In genomic region chr9:89999176-89999533, GRCh38 we compare ENCODE assay signal across 8 cellular contexts.
A peak's percentile ranks its signal among the peaks of the same experiment; 100 is the strongest.
DNase-seq lines count a peak whose midpoint lies in the region; ATAC-seq and TF ChIP-seq lines count a peak whose summit lies in the region.

No MANE protein-coding gene starts in this region.

- H3K36me3 Mint-ChIP-seq in T-cell: no peaks in the 10 kb centered on the region
- no peaks in the 10 kb centered on the region for H3K36me3 Mint-ChIP-seq in stimulated activated memory B cell treated with anti-CD40 and anti-IgM and Interleukin-4, amounts not matched to agents 10 μg/mL and 1 μg/mL and 100 μg/mL, for 72 hours

- POLR2A ChIA-PET in T-cell (lab: Charles Lee): no interaction called here

- no peaks in the 10 kb centered on the region for H3K9me3 Mint-ChIP-seq in T-cell
- H3K9me3 Mint-ChIP-seq in stimulated activated memory B cell treated with anti-CD40 and anti-IgM and Interleukin-4, amounts not matched to agents 10 μg/mL and 1 μg/mL and 100 μg/mL, for 72 hours: no peaks in the 10 kb centered on the region

- peaks cover 0 to 73% of the 10 kb centered on the region in 2 donors for H3K4me1 ChIP-seq in right atrium auricular region

- TF ChIP-seq CTCF in right atrium auricular region (IDR thresholded peaks at IDR 0.05): no peak
- no peak for TF ChIP-seq CTCF in GM13976 (IDR thresholded peaks at IDR 0.05; ENCODE audit: borderline replicate concordance, control extremely low read depth, extremely low read depth, insufficient read depth, missing control alignments)

- no peaks in the 10 kb centered on the region for H3K27me3 ChIP-seq in right atrium auricular region

- peak overlapping the region; percentile 78 to 91 for H3K27ac Mint-ChIP-seq in T-cell
- peak overlapping the region; percentile 97 for H3K27ac Mint-ChIP-seq in stimulated activated memory B cell treated with anti-CD40 and anti-IgM and Interleukin-4, amounts not matched to agents 10 μg/mL and 1 μg/mL and 100 μg/mL, for 72 hours

- H3K4me3 Mint-ChIP-seq in T-cell: peak overlapping the region; percentile 68 to 77 (median 71)
- peak overlapping the region; percentile 72 for H3K4me3 Mint-ChIP-seq in stimulated activated memory B cell treated with anti-CD40 and anti-IgM and Interleukin-4, amounts not matched to agents 10 μg/mL and 1 μg/mL and 100 μg/mL, for 72 hours

- H3K4me1 Mint-ChIP-seq in T-cell: peaks cover 27 to 32% (median 28%) of the 10 kb centered on the region in 3 donors
- peaks cover 27% of the 10 kb centered on the region for H3K4me1 Mint-ChIP-seq in stimulated activated memory B cell treated with anti-CD40 and anti-IgM and Interleukin-4, amounts not matched to agents 10 μg/mL and 1 μg/mL and 100 μg/mL, for 72 hours

- DNase-seq in T-cell: peak in 1 of 34 experiments; percentile 3
- no peak for DNase-seq in right atrium auricular region (ENCODE audit: low spot score)
- no peak for DNase-seq in AML-193 (lab: John Stamatoyannopoulos, UW)
- DNase-seq in GM13976 (ENCODE audit: low spot score): no peak
- DNase-seq in NCI-H446 (lab: John Stamatoyannopoulos, UW): no peak

- H3K36me3 ChIP-seq in right atrium auricular region: no peaks in the 10 kb centered on the region

- no peaks in the 10 kb centered on the region for H3K9me3 ChIP-seq in right atrium auricular region

- H3K27ac ChIP-seq in right atrium auricular region: peak overlapping the region; percentile 79 to 85

- ATAC-seq in HG03175 (IDR thresholded peaks at IDR 0.05; ENCODE audit: unreplicated experiment) (peak; percentile 16), T-cell (replicated peaks in 1 of 4) (peak in 1 of 4 experiments; percentile 5), SK-N-SH treated with all-trans-retinoic acid at 6 μM for 48 hours (no peak)
- ATAC-seq in stimulated activated memory B cell treated with anti-CD40 and anti-IgM and Interleukin-4, amounts not matched to agents 10 μg/mL and 1 μg/mL and 100 μg/mL, for 72 hours: no peak

- in situ Hi-C loops in GM13976 (cut with MboI; ENCODE audit: low sequenced_read_pairs, unreplicated experiment): no loop called here

- H3K4me3 ChIP-seq in right atrium auricular region: no peak overlapping the region

- no peaks in the 10 kb centered on the region for H3K27me3 Mint-ChIP-seq in T-cell
- H3K27me3 Mint-ChIP-seq in stimulated activated memory B cell treated with anti-CD40 and anti-IgM and Interleukin-4, amounts not matched to agents 10 μg/mL and 1 μg/mL and 100 μg/mL, for 72 hours: no peaks in the 10 kb centered on the region

- CTCF ChIA-PET in T-cell (lab: Charles Lee): no interaction called here

TF ChIP-seq in SK-N-SH treated with all-trans-retinoic acid at 6 μM for 48 hours, 23 proteins besides CTCF, POLR2A, EP300 and RAD21:
- TF ChIP-seq ZNF565 (CRISPR knock-in tag; conservative IDR thresholded peaks at IDR 0.05; ENCODE audit: low read depth) (no peak), POU6F1 (CRISPR knock-in tag; IDR thresholded peaks at IDR 0.05; ENCODE audit: borderline replicate concordance, low read depth) (no peak), ESRRG (CRISPR knock-in tag; IDR thresholded peaks at IDR 0.05) (no peak), ZFP30 (CRISPR knock-in tag; IDR thresholded peaks at IDR 0.05) (no peak), ARNTL (CRISPR knock-in tag; IDR thresholded peaks at IDR 0.05; ENCODE audit: borderline replicate concordance, low read depth) (no peak), CSRNP3 (CRISPR knock-in tag; IDR thresholded peaks at IDR 0.05) (no peak), ZNF8 (CRISPR knock-in tag; IDR thresholded peaks at IDR 0.05) (no peak), OSR1 (CRISPR knock-in tag; IDR thresholded peaks at IDR 0.05) (no peak), SNAI2 (CRISPR knock-in tag; IDR thresholded peaks at IDR 0.05) (no peak), BACH2 (CRISPR knock-in tag; IDR thresholded peaks at IDR 0.05; ENCODE audit: borderline replicate concordance) (no peak), GLIS3 (CRISPR knock-in tag; IDR thresholded peaks at IDR 0.05) (no peak), RARB (CRISPR knock-in tag; IDR thresholded peaks at IDR 0.05) (no peak), ISL1 (CRISPR knock-in tag; IDR thresholded peaks at IDR 0.05) (no peak), TSHZ2 (CRISPR knock-in tag; IDR thresholded peaks at IDR 0.05) (no peak), ZNF70 (CRISPR knock-in tag; IDR thresholded peaks at IDR 0.05) (no peak), CSDC2 (CRISPR knock-in tag; IDR thresholded peaks at IDR 0.05) (no peak)
